Comparison of ENCODE assay signal across 10 cellular contexts in genomic region chr5:176994460-176995121, GRCh38. TPM values are rescaled to one million over a fixed set of nuclear protein-coding genes. Genes with fewer than 3 reads are reported as not detected.
A peak's percentile ranks its signal among the peaks of the same experiment; 100 is the strongest.
DNase-seq lines count a peak whose midpoint lies in the region; ATAC-seq lines count a peak whose summit lies in the region.
"Had no signal": no experiment of that assay in that cellular context is flagged by ENCODE, and none has a peak within 500 bp of the region (broad histone marks: within the 10 kb centered on the region; RNA-seq: fewer than 3 reads in every experiment).

No MANE protein-coding gene starts in this region.

- H2AFZ ChIP-seq in trophoblast cell (ENCODE audit: insufficient read depth, low read length, poor library complexity) = no peak overlapping the region

- no peak overlapping the region for H4K91ac ChIP-seq in trophoblast cell (ENCODE audit: low read depth, low read length)

- H3K4ac ChIP-seq in trophoblast cell (ENCODE audit: low read depth, low read length) = no peak overlapping the region

- no peak overlapping the region for H2BK5ac ChIP-seq in trophoblast cell (ENCODE audit: low read depth, low read length, poor library complexity)

- H3K23ac ChIP-seq in trophoblast cell (ENCODE audit: low read length) = no peak overlapping the region

- no peak overlapping the region for H2BK12ac ChIP-seq in trophoblast cell (ENCODE audit: low read length)

- peaks cover 0 to 2% of the 10 kb centered on the region in 2 experiments for H3K36me3 ChIP-seq in trophoblast cell (ENCODE audit: control insufficient read depth in 1 of 2, insufficient read depth in 2 of 2, low read length in 2 of 2)
- H3K36me3 ChIP-seq: tibial artery had no signal

- ATAC-seq in GM18907 (IDR thresholded peaks at IDR 0.05; ENCODE audit: unreplicated experiment) (peak; percentile 49), GM19035 (IDR thresholded peaks at IDR 0.05; ENCODE audit: unreplicated experiment) (no peak)

- DNase-seq in NAMALWA (ENCODE audit: low spot score) = peak; percentile 95
- DNase-seq in epithelial cell of prostate (ENCODE audit: low read depth, low spot score) = no peak
- peak; percentile 97 for DNase-seq in trophoblast cell
- DNase-seq in stimulated activated naive CD4-positive, alpha-beta T cell (lab: John Stamatoyannopoulos, UW) = no peak
- no peak for DNase-seq in NK-92 (lab: John Stamatoyannopoulos, UW; ENCODE audit: unreplicated experiment)
- DNase-seq in SHP77 (lab: John Stamatoyannopoulos, UW) = no peak
- DNase-seq: GOT3 had no signal

- peak overlapping the region; percentile 18 for H3K27ac ChIP-seq in epithelial cell of prostate
- no peak overlapping the region for H3K27ac ChIP-seq in trophoblast cell (ENCODE audit: low read depth, low read length)
- H3K27ac ChIP-seq: tibial artery had no signal

- peaks cover 2% of the 10 kb centered on the region for H3K79me2 ChIP-seq in trophoblast cell (ENCODE audit: control insufficient read depth, insufficient read depth, low read length, poor library complexity)

- H3K27me3 ChIP-seq in trophoblast cell (ENCODE audit: insufficient read depth, low read length) = no peaks in the 10 kb centered on the region
- H3K27me3 ChIP-seq: tibial artery had no signal

- no peak overlapping the region for H4K12ac ChIP-seq in trophoblast cell (ENCODE audit: low read depth, low read length)

- no peak overlapping the region for H4K8ac ChIP-seq in trophoblast cell (ENCODE audit: low read depth, low read length)

- no peak overlapping the region for H3K9ac ChIP-seq in trophoblast cell (ENCODE audit: low read length)

- H3K9me3 ChIP-seq in trophoblast cell (ENCODE audit: insufficient read depth, low read depth, low read length) = no peaks in the 10 kb centered on the region

- no CpG with 5 or more reads among the region's 7 CpGs for WGBS in trophoblast cell (ENCODE audit: extremely low coverage, insufficient coverage, insufficient read length)

- H3K79me1 ChIP-seq in trophoblast cell (ENCODE audit: low read length) = no peaks in the 10 kb centered on the region

- H3K4me2 ChIP-seq in trophoblast cell (ENCODE audit: low read length) = no peak overlapping the region

- no peak overlapping the region for H3K18ac ChIP-seq in trophoblast cell (ENCODE audit: low read length)

- no peak overlapping the region for H2AK5ac ChIP-seq in trophoblast cell (ENCODE audit: low read length)

- no peaks in the 10 kb centered on the region for H3K4me1 ChIP-seq in trophoblast cell (ENCODE audit: control insufficient read depth in 1 of 2, insufficient read depth in 2 of 2, low read length in 2 of 2)

- H3K14ac ChIP-seq in trophoblast cell (ENCODE audit: low read length) = no peak overlapping the region

- H3K4me3 ChIP-seq in trophoblast cell (ENCODE audit: low read depth, low read length) = no peak overlapping the region
- H3K4me3 ChIP-seq: tibial artery had no signal

- no peak overlapping the region for H2BK120ac ChIP-seq in trophoblast cell (ENCODE audit: insufficient read depth, low read length, poor library complexity)

RNA-seq across cellular contexts. Expression of gene UIMC1, which starts 12.0 kb away (rescaled TPM):
- 12.0 TPM in 2 replicates for polyA plus RNA-seq in trophoblast cell (2013)

RNA-seq across cellular contexts. Expression of gene ZNF346, which starts 27.9 kb away (rescaled TPM):
- 8.6 TPM in 2 replicates for polyA plus RNA-seq in trophoblast cell (2013)

Comparison
In these comparisons a context has a peak if more than half of its experiments do, and no peak if none do; other contexts are left out.
1. DNase-seq: peak in NAMALWA (single experiment) and trophoblast cell (2 of 2); none in epithelial cell of prostate (single experiment), stimulated activated naive CD4-positive, alpha-beta T cell (0 of 6), NK-92 (single experiment) and SHP77 (0 of 2).